8 cellular contexts compared by ENCODE assay signal in genomic region chr3:128878556-128879124, GRCh38. TPM values are rescaled to one million over a fixed set of nuclear protein-coding genes. Genes with fewer than 3 reads are reported as not detected.
DNase-seq lines count a peak whose midpoint lies in the region; ATAC-seq and TF ChIP-seq lines count a peak whose summit lies in the region.

No MANE protein-coding gene starts in this region.

- TF ChIP-seq CTCF in foreskin fibroblast (IDR thresholded peaks at IDR 0.05; ENCODE audit: low read depth, low read length) (no peak), neutrophil (IDR thresholded peaks at IDR 0.05) (no peak)

- ATAC-seq in GM21529 (IDR thresholded peaks at IDR 0.05; ENCODE audit: unreplicated experiment) (peak; percentile 22), GM18909 (IDR thresholded peaks at IDR 0.05; ENCODE audit: poor library complexity, unreplicated experiment) (no peak)
- peak; percentile 35 to 42 for ATAC-seq in activated T-cell treated with anti-CD3 and anti-CD28 coated beads, Interleukin-2, amount 50 U/mL, for 72 hours (replicated peaks in 1 of 2)

- H3K4me3 ChIP-seq in foreskin fibroblast (ENCODE audit: low read depth in 1 of 2, low read length in 2 of 2): peak overlapping the region; percentile 67 to 80
- peak overlapping the region; percentile 77 to 83 for H3K4me3 ChIP-seq in neutrophil (ENCODE audit: low read depth in 1 of 2, low read length in 1 of 2)

- H3K27me3 ChIP-seq in neutrophil: no peaks in the 10 kb centered on the region

- peak overlapping the region; percentile 99 for H3K27ac Mint-ChIP-seq in activated T-cell treated with anti-CD3 and anti-CD28 coated beads, Interleukin-2, amount 50 U/mL, for 72 hours

- H3K4me1 Mint-ChIP-seq in activated T-cell treated with anti-CD3 and anti-CD28 coated beads, Interleukin-2, amount 50 U/mL, for 72 hours (ENCODE audit: low read depth): peaks cover 67% of the 10 kb centered on the region

- H3K27me3 Mint-ChIP-seq in activated T-cell treated with anti-CD3 and anti-CD28 coated beads, Interleukin-2, amount 50 U/mL, for 72 hours (ENCODE audit: low read depth): peaks cover 7% of the 10 kb centered on the region

- H3K4me1 ChIP-seq in neutrophil (ENCODE audit: control insufficient read depth in 1 of 2, insufficient read depth in 1 of 2, low read depth in 1 of 2, low read length in 1 of 2): peaks cover 46 to 50% of the 10 kb centered on the region in 2 experiments

- H3K4me3 Mint-ChIP-seq in activated T-cell treated with anti-CD3 and anti-CD28 coated beads, Interleukin-2, amount 50 U/mL, for 72 hours: peak overlapping the region; percentile 87 to 98

- no peaks in the 10 kb centered on the region for H3K9me3 ChIP-seq in neutrophil

- no peaks in the 10 kb centered on the region for H3K9me3 Mint-ChIP-seq in activated T-cell treated with anti-CD3 and anti-CD28 coated beads, Interleukin-2, amount 50 U/mL, for 72 hours

- no peaks in the 10 kb centered on the region for H3K36me3 ChIP-seq in neutrophil

- DNase-seq in DMS79 treated with DMSO at 0.1 percent for 48 hours (lab: John Stamatoyannopoulos, UW) (peak; percentile 59), DMS79 (lab: John Stamatoyannopoulos, UW) (no peak), LoVo (ENCODE audit: low spot score) (peak; percentile 44), foreskin fibroblast (peak; percentile 60 to 81)
- DNase-seq in activated T-cell treated with anti-CD3 and anti-CD28 coated beads, Interleukin-2, amount 50 U/mL, for 72 hours: peak; percentile 15 to 16

- peaks cover 2 to 6% of the 10 kb centered on the region in 2 donors for H3K36me3 Mint-ChIP-seq in activated T-cell treated with anti-CD3 and anti-CD28 coated beads, Interleukin-2, amount 50 U/mL, for 72 hours (ENCODE audit: insufficient read depth in 2 of 2)

- H3K27ac ChIP-seq in neutrophil: peak overlapping the region; percentile 81

RNA-seq across cellular contexts. Expression of gene ACAD9, which starts 0.8 kb away (rescaled TPM):
- 10 to 100 TPM; 21.9 to 30.0 TPM for total RNA-seq in activated T-cell treated with anti-CD3 and anti-CD28 coated beads, Interleukin-2, amount 50 U/mL, for 72 hours
